Comparison of ENCODE assay signal across 1 cellular context in genomic region chr1:93878889-93879586, GRCh38.
TF ChIP-seq lines count a peak whose summit lies in the region.

Gene DNTTIP2 (minus strand): TSS chr1:93879206. CDS start chr1:93879148, 58 bp downstream.

TF ChIP-seq in HEK293, 187 proteins besides CTCF, POLR2A, EP300 and RAD21 (continued from another document and continues in another):
- TF ChIP-seq ZNF513 (tag by site-specific recombination; IDR thresholded peaks at IDR 0.05) (0 out of 2 replicates have a peak, but pooled peaks have one; percentile 36), ZNF266 (tag by site-specific recombination; IDR thresholded peaks at IDR 0.05; ENCODE audit: low read depth) (no peak), WT1 (tag by site-specific recombination; IDR thresholded peaks at IDR 0.05) (peak; percentile 6; the same call in 1 of the 2 replicates), ZNF394 (tag by site-specific recombination; IDR thresholded peaks at IDR 0.05; ENCODE audit: borderline replicate concordance) (peak; percentile 53; the same call in 1 of the 2 replicates), ZNF2 (tag by site-specific recombination; IDR thresholded peaks at IDR 0.05) (peak; percentile 62; the same call in 1 of the 2 replicates), GFI1B (tag by site-specific recombination; IDR thresholded peaks at IDR 0.05) (0 out of 2 replicates have a peak, but pooled peaks have one; percentile 5), ZXDB (tag by site-specific recombination; IDR thresholded peaks at IDR 0.05) (peak; percentile 92), GLIS1 (tag by site-specific recombination; IDR thresholded peaks at IDR 0.05) (peak; percentile 35; the same call in 1 of the 2 replicates), BCL11A (tag by site-specific recombination; IDR thresholded peaks at IDR 0.05; ENCODE audit: low read depth) (no peak), ZNF221 (tag by site-specific recombination; IDR thresholded peaks at IDR 0.05; ENCODE audit: borderline replicate concordance) (no peak), ZNF629 (tag by site-specific recombination; IDR thresholded peaks at IDR 0.05) (peak; percentile 97), KLF16 (tag by site-specific recombination; IDR thresholded peaks at IDR 0.05) (0 out of 2 replicates have a peak, but pooled peaks have one; percentile 58), ZBTB26 (tag by site-specific recombination; optimal IDR thresholded peaks at IDR 0.05) (peak; percentile 59), ZBTB7A (tag by site-specific recombination; IDR thresholded peaks at IDR 0.05; ENCODE audit: low read depth) (peak; percentile 80; the same call in 1 of the 2 replicates), ZSCAN16 (tag by site-specific recombination; IDR thresholded peaks at IDR 0.05) (no peak), ZNF24 (tag by site-specific recombination; IDR thresholded peaks at IDR 0.05) (peak; percentile 45; the same call in 1 of the 2 replicates), ZNF692 (tag by site-specific recombination; IDR thresholded peaks at IDR 0.05) (0 out of 2 replicates have a peak, but pooled peaks have one; percentile 49), ZNF529 (tag by site-specific recombination; IDR thresholded peaks at IDR 0.05; ENCODE audit: insufficient replicate concordance) (no peak), ZEB2 (tag by site-specific recombination; IDR thresholded peaks at IDR 0.05) (peak; percentile 29; the same call in 1 of the 2 replicates), ZNF561 (tag by site-specific recombination; IDR thresholded peaks at IDR 0.05; ENCODE audit: borderline replicate concordance) (0 out of 2 replicates have a peak, but pooled peaks have one; percentile 28), ZBTB21 (tag by site-specific recombination; IDR thresholded peaks at IDR 0.05) (peak; percentile 93), INSM2 (tag by site-specific recombination; IDR thresholded peaks at IDR 0.05) (peak; percentile 63; the same call in 1 of the 2 replicates), PRDM4 (tag by site-specific recombination; IDR thresholded peaks at IDR 0.05) (no peak; the same call in 1 of the 2 replicates), SALL2 (tag by site-specific recombination; IDR thresholded peaks at IDR 0.05; ENCODE audit: borderline replicate concordance) (no peak), YY2 (tag by site-specific recombination; IDR thresholded peaks at IDR 0.05) (peak; percentile 92), YY1 (tag by site-specific recombination; IDR thresholded peaks at IDR 0.05) (peak; percentile 90), TRIM28 (IDR thresholded peaks at IDR 0.05; ENCODE audit: borderline replicate concordance, low read length) (peak; percentile 66; the same call in 1 of the 2 replicates), SP3 (tag by site-specific recombination; IDR thresholded peaks at IDR 0.05) (peak; percentile 68), ZBTB49 (tag by site-specific recombination; IDR thresholded peaks at IDR 0.05; ENCODE audit: low read depth) (no peak), ZNF626 (tag by site-specific recombination; IDR thresholded peaks at IDR 0.05) (no peak), ZNF169 (tag by site-specific recombination; IDR thresholded peaks at IDR 0.05) (no peak), TSHZ1 (tag by site-specific recombination; IDR thresholded peaks at IDR 0.05; ENCODE audit: borderline replicate concordance) (no peak), KLF1 (tag by site-specific recombination; IDR thresholded peaks at IDR 0.05) (0 out of 2 replicates have a peak, but pooled peaks have one; percentile 24), ZNF830 (tag by site-specific recombination; IDR thresholded peaks at IDR 0.05; ENCODE audit: low read depth) (no peak), ZNF138 (tag by site-specific recombination; IDR thresholded peaks at IDR 0.05; ENCODE audit: borderline replicate concordance) (no peak), PRDM1 (tag by site-specific recombination; IDR thresholded peaks at IDR 0.05) (no peak), KLF8 (tag by site-specific recombination; IDR thresholded peaks at IDR 0.05) (peak; percentile 84), ZNF501 (tag by site-specific recombination; IDR thresholded peaks at IDR 0.05) (peak; percentile 89), ZNF580 (tag by site-specific recombination; IDR thresholded peaks at IDR 0.05) (peak; percentile 79), BCL6B (tag by site-specific recombination; IDR thresholded peaks at IDR 0.05) (peak; percentile 87), OSR2 (tag by site-specific recombination; IDR thresholded peaks at IDR 0.05) (no peak), ZNF843 (tag by site-specific recombination; IDR thresholded peaks at IDR 0.05) (0 out of 2 replicates have a peak, but pooled peaks have one; percentile 24), PBX3 (CRISPR knock-in tag; IDR thresholded peaks at IDR 0.05) (peak; percentile 49; the same call in 1 of the 2 replicates), ZNF23 (tag by site-specific recombination; IDR thresholded peaks at IDR 0.05; ENCODE audit: borderline replicate concordance) (no peak), ZBTB8A (tag by site-specific recombination; IDR thresholded peaks at IDR 0.05) (peak; percentile 34; the same call in 1 of the 2 replicates), ZNF76 (tag by site-specific recombination; IDR thresholded peaks at IDR 0.05; ENCODE audit: borderline replicate concordance, low read depth) (peak; percentile 26; the same call in 1 of the 2 replicates)
